31 cellular contexts compared by ENCODE assay signal in genomic region chr2:202861987-202862386, GRCh38. TPM values are rescaled to one million over a fixed set of nuclear protein-coding genes. Genes with fewer than 3 reads are reported as not detected.
DNase-seq lines count a peak whose midpoint lies in the region; ATAC-seq, FAIRE-seq and TF ChIP-seq lines count a peak whose summit lies in the region.
"Had no signal": no experiment of that assay in that cellular context is flagged by ENCODE, and none has a peak within 500 bp of the region (broad histone marks: within the 10 kb centered on the region; RNA-seq: fewer than 3 reads in every experiment).

No MANE protein-coding gene starts in this region.

- no peaks in the 10 kb centered on the region for H3K4me1 ChIP-seq in body of pancreas
- no peaks in the 10 kb centered on the region for H3K4me1 ChIP-seq in pancreas
- H3K4me1 ChIP-seq: A549; BLaER1; BLaER1 treated with 17β-estradiol and CSF1 and Interleukin-3, amounts not matched to agents 10 nM and 100 nM; Caco-2 had no signal

- no peaks in the 10 kb centered on the region for H3K27me3 ChIP-seq in body of pancreas
- H3K27me3 ChIP-seq in pancreas = no peaks in the 10 kb centered on the region
- H3K27me3 ChIP-seq: BE2C; BLaER1; BLaER1 treated with 17β-estradiol and CSF1 and Interleukin-3, amounts not matched to agents 10 nM and 100 nM had no signal

- DNase-seq in body of pancreas (no peak), pancreas (peak in 1 of 6 donors; percentile 17), nucleus accumbens (lab: John Stamatoyannopoulos, UW) (no peak)
- DNase-seq: 8988T; ACHN; AML-193; BE2C; C1 segment of cervical spinal cord; Caco-2; Calu3; CD4-positive, alpha-beta memory T cell; CD4-positive, alpha-beta T cell; CD4-positive, CD25-positive, alpha-beta regulatory T cell; CD8-positive, alpha-beta memory T cell; CD8-positive, alpha-beta T cell; COR-L47; DMS 273 treated with DMSO at 0.1 percent for 48 hours; DMS153; DMS53; DMS79; DMS79 treated with DMSO at 0.1 percent for 48 hours; DND-41; EL had no signal

- WGBS in body of pancreas, 2 donors = 54 to 61% methylated on average over 3 of the region's 3 CpGs
- 47 to 71% methylated on average over 3 of the region's 3 CpGs for WGBS in pancreas, 2 donors

- intact Hi-C loops in body of pancreas (cut with DNase I) = no loop called here
- intact Hi-C loops in pancreas (cut with DNase I) = no loop called here

- H3K36me3 ChIP-seq in body of pancreas (replicated peaks in 1 of 2; ENCODE audit: insufficient read depth in 1 of 2, low read depth in 2 of 2) (no peaks in the 10 kb centered on the region), pancreas (no peaks in the 10 kb centered on the region)
- H3K36me3 ChIP-seq: BE2C; BLaER1; BLaER1 treated with 17β-estradiol and CSF1 and Interleukin-3, amounts not matched to agents 10 nM and 100 nM had no signal

- TF ChIP-seq POLR2A in body of pancreas (IDR thresholded peaks at IDR 0.05) = no peak

- FAIRE-seq in pancreas (lab: Jason Lieb, UNC) = no peak
- FAIRE-seq: A204.1, A549, D721Med had no signal

- H3K4me3 ChIP-seq in body of pancreas (no peak overlapping the region), pancreas (no peak overlapping the region)
- H3K4me3 ChIP-seq: A549; BLaER1; BLaER1 treated with 17β-estradiol and CSF1 and Interleukin-3, amounts not matched to agents 10 nM and 100 nM had no signal

- ATAC-seq in body of pancreas = peak; percentile 62
- ATAC-seq in pancreas = peak; percentile 40 to 77 (median 68)
- ATAC-seq in GM21367 (IDR thresholded peaks at IDR 0.05; ENCODE audit: unreplicated experiment) = no peak
- ATAC-seq: A549; CD8-positive, alpha-beta T cell had no signal

- H3K9me3 ChIP-seq in body of pancreas (peaks cover 0 to 3% (median 0%) of the 10 kb centered on the region in 3 donors), pancreas (no peaks in the 10 kb centered on the region)
- H3K9me3 ChIP-seq: A549, BE2C, Caco-2 had no signal

- no peak for TF ChIP-seq CTCF in body of pancreas (IDR thresholded peaks at IDR 0.05)
- no peak for TF ChIP-seq CTCF in pancreas (IDR thresholded peaks at IDR 0.05)

- H3K27ac ChIP-seq in body of pancreas (no peak overlapping the region), pancreas (no peak overlapping the region)
- H3K27ac ChIP-seq: 22Rv1; A549; BLaER1; BLaER1 treated with 17β-estradiol and CSF1 and Interleukin-3, amounts not matched to agents 10 nM and 100 nM; C4-2B had no signal

RNA-seq across cellular contexts. Expression of gene ICA1L, which starts 9.6 kb away (rescaled TPM):
- total RNA-seq in body of pancreas (10 to 100 TPM in 1 of 2 donors, 1 to 10 TPM in 1; 6.7 to 34.6 TPM), pancreas (1 to 10 TPM; 2.7 to 4.6 (median 3.4) TPM)
- 1 to 10 TPM; 3.5 to 8.1 TPM for polyA plus RNA-seq in pancreas

RNA-seq across cellular contexts. Expression of gene WDR12, which starts 49.5 kb away (rescaled TPM):
- 1 to 10 TPM; 5.3 to 9.9 TPM for total RNA-seq in body of pancreas
- 10 to 100 TPM in 4 of 6 donors, 1 to 10 TPM in 2; 5.4 to 17.5 (median 14.9) TPM for total RNA-seq in pancreas
- 10 to 100 TPM; 10.7 to 15.0 TPM for polyA plus RNA-seq in pancreas

RNA-seq across cellular contexts. Expression of gene CARF, which starts 50.1 kb away (rescaled TPM):
- total RNA-seq in body of pancreas = 1 to 10 TPM; 2.6 to 8.0 TPM
- total RNA-seq in pancreas = 1 to 10 TPM; 2.1 to 5.7 (median 4.9) TPM
- 1 to 10 TPM; 1.3 to 4.0 TPM for polyA plus RNA-seq in pancreas
